In the genomic region with DNA sequence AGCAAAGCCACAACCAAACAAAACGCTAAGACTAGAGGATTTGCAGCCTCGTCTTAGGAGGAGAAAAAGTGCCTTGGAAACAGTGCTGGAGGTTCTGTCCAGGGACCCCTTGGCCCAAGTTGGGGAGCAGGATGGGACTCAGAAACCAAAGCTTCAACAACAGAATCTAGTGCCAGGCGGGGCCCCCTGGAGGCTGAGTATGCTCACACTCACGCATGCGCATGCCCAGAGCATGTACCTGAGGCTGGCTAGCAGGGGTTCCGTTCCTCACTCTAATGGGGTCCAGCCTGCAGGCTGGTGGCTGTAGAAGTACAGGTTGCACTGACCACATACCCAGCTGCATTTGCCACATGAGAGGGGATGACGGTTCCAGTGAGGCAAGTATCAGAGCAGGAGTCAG, we compare ENCODE assay signal across 17 cellular contexts.
DNase-seq lines count a peak whose midpoint lies in the region; ATAC-seq, FAIRE-seq and TF ChIP-seq lines count a peak whose summit lies in the region.
"Had no signal": no experiment of that assay in that cellular context is flagged by ENCODE, and none has a peak within 500 bp of the region (broad histone marks: within the 10 kb centered on the region; RNA-seq: fewer than 3 reads in every experiment).

No MANE protein-coding gene starts in this region.

- no peaks in the 10 kb centered on the region for H3K79me2 ChIP-seq in HepG2 (ENCODE audit: insufficient read depth, low read length)

- H3K4me3 ChIP-seq in HepG2 (replicated peaks in 1 of 3; ENCODE audit: insufficient read depth in 1 of 3, low read depth in 2 of 3, low read length in 3 of 3) = no peak overlapping the region
- H3K4me3 ChIP-seq in right lobe of liver = no peak overlapping the region
- H3K4me3 ChIP-seq: SJSA1 had no signal

- H3K4me1 ChIP-seq in HepG2 (ENCODE audit: insufficient read depth, low read length) = no peaks in the 10 kb centered on the region
- H3K4me1 ChIP-seq in right lobe of liver = no peaks in the 10 kb centered on the region
- H3K4me1 ChIP-seq: SJSA1 had no signal

- peak; percentile 64 for ATAC-seq in HepG2
- no peak for ATAC-seq in right lobe of liver
- ATAC-seq in HG03139 (IDR thresholded peaks at IDR 0.05; ENCODE audit: unreplicated experiment) = no peak
- ATAC-seq: activated T-cell treated with anti-CD3 and anti-CD28 coated beads, Interleukin-2, amount 50 U/mL, for 4 hours; left ventricle myocardium superior had no signal

- H3K9ac ChIP-seq in HepG2 (ENCODE audit: insufficient read depth, low read depth, low read length) = no peak overlapping the region

- no peak for TF ChIP-seq POLR2A in HepG2 (IDR thresholded peaks at IDR 0.05; ENCODE audit: insufficient read depth in 1 of 2, low read depth in 2 of 2, low read length in 2 of 2)
- TF ChIP-seq POLR2A in right lobe of liver (IDR thresholded peaks at IDR 0.05) = no peak

- TF ChIP-seq CTCF in HepG2 (CRISPR knock-in tag; IDR thresholded peaks at IDR 0.05) = peak; percentile 27; the same call in 1 of the 2 replicates
- TF ChIP-seq CTCF in right lobe of liver (IDR thresholded peaks at IDR 0.05) = no peak

- no peak for TF ChIP-seq EP300 in HepG2 (IDR thresholded peaks at IDR 0.05; ENCODE audit: low read depth in 2 of 2, low read length in 2 of 2)
- no peak for TF ChIP-seq EP300 in HepG2 (CRISPR knock-in tag; IDR thresholded peaks at IDR 0.05; ENCODE audit: borderline replicate concordance)

- POLR2A ChIA-PET in HepG2 (lab: Yijun Ruan, JAX) = no interaction called here

- CTCF ChIA-PET in HepG2 (lab: Yijun Ruan, JAX; ENCODE audit: low intra/inter-chr PET ratio, low total read pairs) = no interaction called here

- H3K4me2 ChIP-seq in HepG2 (ENCODE audit: low read depth, low read length) = no peak overlapping the region

- in situ Hi-C loops in HepG2 (cut with HindIII; ENCODE audit: extremely low pct_ligation_motif_present, low pct_unique_long_range_greater_than_20kb) = no loop called here

- H3K27ac ChIP-seq in HepG2 (ENCODE audit: extremely low read length, insufficient read depth, low read length) (no peak overlapping the region), right lobe of liver (no peak overlapping the region)
- H3K27ac ChIP-seq: neutrophil, SJSA1 had no signal

- H3K9me3 ChIP-seq in HepG2 (ENCODE audit: low read length) (no peaks in the 10 kb centered on the region), right lobe of liver (no peaks in the 10 kb centered on the region)
- H3K9me3 ChIP-seq: neutrophil, SJSA1 had no signal

- H4K20me1 ChIP-seq in HepG2 (ENCODE audit: insufficient read depth, low read length) = no peaks in the 10 kb centered on the region

- no peaks in the 10 kb centered on the region for H3K36me3 ChIP-seq in HepG2 (replicated peaks in 1 of 2; ENCODE audit: control insufficient read depth in 1 of 2, insufficient read depth in 2 of 2, low read length in 2 of 2)
- H3K36me3 ChIP-seq in right lobe of liver = no peaks in the 10 kb centered on the region
- H3K36me3 ChIP-seq: neutrophil, SJSA1 had no signal

- no TSS peak for BruUV-seq in HepG2 (replicated peaks; lab: Mats Ljungman, UMichigan)

- 28% methylated on average over 7 of the region's 7 CpGs for WGBS in HepG2 (ENCODE audit: low lambda C conversion rate)
- WGBS in right lobe of liver (ENCODE audit: insufficient coverage, low coverage, low lambda C conversion rate, missing lambda C conversion rate) = 48% methylated on average over 2 of the region's 7 CpGs

- H3K27me3 ChIP-seq in HepG2 (ENCODE audit: control insufficient read depth in 1 of 2, insufficient read depth in 2 of 2, low read length in 2 of 2) (peaks cover 10 to 40% of the 10 kb centered on the region in 2 experiments; a peak in 4 of 5 replicates), right lobe of liver (no peaks in the 10 kb centered on the region)
- H3K27me3 ChIP-seq: SJSA1 had no signal

- FAIRE-seq in HepG2 (lab: Jason Lieb, UNC) = no peak

- intact Hi-C loops in HepG2 (cut with micrococcal nuclease; ENCODE audit: unreplicated experiment) = no loop called here
- intact Hi-C loops in right lobe of liver (cut with DNase I) = no loop called here

- no peak for DNase-seq in HepG2 (ENCODE audit: low spot score)
- no peak for DNase-seq in right lobe of liver
- peak; percentile 29 for DNase-seq in NCI-H146 treated with DMSO at 0.1 percent for 48 hours (lab: John Stamatoyannopoulos, UW; ENCODE audit: unreplicated experiment)
- peak; percentile 4 for DNase-seq in germinal center (ENCODE audit: low spot score)
- no peak for DNase-seq in activated naive CD4-positive, alpha-beta T cell (lab: John Stamatoyannopoulos, UW)
- DNase-seq in activated CD4-positive, alpha-beta T cell treated with anti-CD3 and anti-CD28 coated beads for 1 hour = no peak
- DNase-seq in NCI-H510A treated with DMSO at 0.1 percent for 48 hours (lab: John Stamatoyannopoulos, UW) = no peak
- DNase-seq: activated T-cell treated with anti-CD3 and anti-CD28 coated beads, Interleukin-2, amount 50 U/mL, for 4 hours; aorta; effector CD8-positive, alpha-beta T cell; GDM1; left ventricle myocardium superior; NCI-H446 treated with DMSO at 0.1 percent for 48 hours; stimulated activated CD4-positive, alpha-beta T cell treated with anti-CD3 and anti-CD28 coated beads, Interleukin-12 subunit alpha, Interleukin-12 subunit beta, amount 100 ng/mL, for 4 hours had no signal

- H2AFZ ChIP-seq in HepG2 (ENCODE audit: low read length) = no peak overlapping the region

- no peak for TF ChIP-seq RAD21 in HepG2 (CRISPR knock-in tag; IDR thresholded peaks at IDR 0.05)

TF ChIP-seq in HepG2, 621 proteins besides CTCF, POLR2A, EP300 and RAD21:
- TF ChIP-seq, protein P1, sequence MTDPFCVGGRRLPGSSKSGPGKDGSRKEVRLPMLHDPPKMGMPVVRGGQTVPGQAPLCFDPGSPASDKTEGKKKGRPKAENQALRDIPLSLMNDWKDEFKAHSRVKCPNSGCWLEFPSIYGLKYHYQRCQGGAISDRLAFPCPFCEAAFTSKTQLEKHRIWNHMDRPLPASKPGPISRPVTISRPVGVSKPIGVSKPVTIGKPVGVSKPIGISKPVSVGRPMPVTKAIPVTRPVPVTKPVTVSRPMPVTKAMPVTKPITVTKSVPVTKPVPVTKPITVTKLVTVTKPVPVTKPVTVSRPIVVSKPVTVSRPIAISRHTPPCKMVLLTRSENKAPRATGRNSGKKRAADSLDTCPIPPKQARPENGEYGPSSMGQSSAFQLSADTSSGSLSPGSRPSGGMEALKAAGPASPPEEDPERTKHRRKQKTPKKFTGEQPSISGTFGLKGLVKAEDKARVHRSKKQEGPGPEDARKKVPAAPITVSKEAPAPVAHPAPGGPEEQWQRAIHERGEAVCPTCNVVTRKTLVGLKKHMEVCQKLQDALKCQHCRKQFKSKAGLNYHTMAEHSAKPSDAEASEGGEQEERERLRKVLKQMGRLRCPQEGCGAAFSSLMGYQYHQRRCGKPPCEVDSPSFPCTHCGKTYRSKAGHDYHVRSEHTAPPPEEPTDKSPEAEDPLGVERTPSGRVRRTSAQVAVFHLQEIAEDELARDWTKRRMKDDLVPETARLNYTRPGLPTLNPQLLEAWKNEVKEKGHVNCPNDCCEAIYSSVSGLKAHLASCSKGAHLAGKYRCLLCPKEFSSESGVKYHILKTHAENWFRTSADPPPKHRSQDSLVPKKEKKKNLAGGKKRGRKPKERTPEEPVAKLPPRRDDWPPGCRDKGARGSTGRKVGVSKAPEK (CRISPR knock-in tag; IDR thresholded peaks at IDR 0.05; ENCODE audit: borderline replicate concordance) = no peak
- TF ChIP-seq, protein P2, sequence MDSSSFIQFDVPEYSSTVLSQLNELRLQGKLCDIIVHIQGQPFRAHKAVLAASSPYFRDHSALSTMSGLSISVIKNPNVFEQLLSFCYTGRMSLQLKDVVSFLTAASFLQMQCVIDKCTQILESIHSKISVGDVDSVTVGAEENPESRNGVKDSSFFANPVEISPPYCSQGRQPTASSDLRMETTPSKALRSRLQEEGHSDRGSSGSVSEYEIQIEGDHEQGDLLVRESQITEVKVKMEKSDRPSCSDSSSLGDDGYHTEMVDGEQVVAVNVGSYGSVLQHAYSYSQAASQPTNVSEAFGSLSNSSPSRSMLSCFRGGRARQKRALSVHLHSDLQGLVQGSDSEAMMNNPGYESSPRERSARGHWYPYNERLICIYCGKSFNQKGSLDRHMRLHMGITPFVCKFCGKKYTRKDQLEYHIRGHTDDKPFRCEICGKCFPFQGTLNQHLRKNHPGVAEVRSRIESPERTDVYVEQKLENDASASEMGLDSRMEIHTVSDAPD (CRISPR knock-in tag; IDR thresholded peaks at IDR 0.05) = no peak
- TF ChIP-seq ZNF383 (CRISPR knock-in tag; IDR thresholded peaks at IDR 0.05; ENCODE audit: borderline replicate concordance) = no peak
- TF ChIP-seq ZNF674 (CRISPR knock-in tag; IDR thresholded peaks at IDR 0.05; ENCODE audit: low read depth) = no peak
TF ChIP-seq in HepG2: peak in this region for 0.

Comparison
In these comparisons a context has a peak if more than half of its experiments do, and no peak if none do; other contexts are left out.
1. DNase-seq: peak in NCI-H146 treated with DMSO at 0.1 percent for 48 hours (single experiment) and germinal center (single experiment); none in HepG2 (single experiment), right lobe of liver (0 of 3), activated naive CD4-positive, alpha-beta T cell (0 of 4), activated CD4-positive, alpha-beta T cell treated with anti-CD3 and anti-CD28 coated beads for 1 hour (single experiment) and NCI-H510A treated with DMSO at 0.1 percent for 48 hours (single experiment).